Comparison of ENCODE assay signal across 8 cellular contexts in genomic region chr1:17046043-17046657, GRCh38. TPM values are rescaled to one million over a fixed set of nuclear protein-coding genes. Genes with fewer than 3 reads are reported as not detected.
DNase-seq lines count a peak whose midpoint lies in the region; ATAC-seq, FAIRE-seq and TF ChIP-seq lines count a peak whose summit lies in the region.

No MANE protein-coding gene starts in this region.

- peak overlapping the region; percentile 69 for H3K4me2 ChIP-seq in astrocyte (ENCODE audit: low read length)

- H3K9ac ChIP-seq in astrocyte (ENCODE audit: low read length) (peak overlapping the region; percentile 44), subcutaneous abdominal adipose tissue (ENCODE audit: low read length in 5 of 5) (peak overlapping the region in 2 of 5 donors; percentile 62 to 71)

- H3K4me3 ChIP-seq in astrocyte (ENCODE audit: insufficient read depth, low read depth, low read length) = peak overlapping the region; percentile 11
- peak overlapping the region in 4 of 5 donors; percentile 5 to 53 (median 28) for H3K4me3 ChIP-seq in subcutaneous abdominal adipose tissue (ENCODE audit: low read depth in 1 of 5, low read length in 5 of 5)

- no peak overlapping the region for H3K4me3 Mint-ChIP-seq in astrocyte (ENCODE audit: unreplicated experiment)
- H3K4me3 Mint-ChIP-seq in effector memory CD8-positive, alpha-beta T cell = no peak overlapping the region

- H3K27ac Mint-ChIP-seq in astrocyte (ENCODE audit: unreplicated experiment) = no peak overlapping the region
- no peak overlapping the region for H3K27ac Mint-ChIP-seq in effector memory CD8-positive, alpha-beta T cell

- ATAC-seq in effector memory CD8-positive, alpha-beta T cell (replicated peaks) = no peak
- no peak for ATAC-seq in GM19452 (IDR thresholded peaks at IDR 0.05; ENCODE audit: unreplicated experiment)

- H3K79me2 ChIP-seq in astrocyte (ENCODE audit: insufficient read depth, low read length) = peaks cover 52% of the 10 kb centered on the region

- no peaks in the 10 kb centered on the region for H3K9me3 Mint-ChIP-seq in astrocyte (ENCODE audit: unreplicated experiment)
- no peaks in the 10 kb centered on the region for H3K9me3 Mint-ChIP-seq in effector memory CD8-positive, alpha-beta T cell

- peaks cover 31% of the 10 kb centered on the region for H4K20me1 ChIP-seq in astrocyte (ENCODE audit: insufficient read depth, low read length)

- H3K9me3 ChIP-seq in astrocyte (ENCODE audit: insufficient read depth, low read depth, low read length) (no peaks in the 10 kb centered on the region), subcutaneous abdominal adipose tissue (ENCODE audit: control insufficient read depth in 5 of 5, low read length in 5 of 5) (no peaks in the 10 kb centered on the region)

- H3K27me3 Mint-ChIP-seq in astrocyte (ENCODE audit: low read depth, unreplicated experiment) = no peaks in the 10 kb centered on the region
- no peaks in the 10 kb centered on the region for H3K27me3 Mint-ChIP-seq in effector memory CD8-positive, alpha-beta T cell

- peaks cover 4% of the 10 kb centered on the region for H3K36me3 Mint-ChIP-seq in astrocyte (ENCODE audit: low read depth, unreplicated experiment)
- H3K36me3 Mint-ChIP-seq in effector memory CD8-positive, alpha-beta T cell (ENCODE audit: insufficient read depth) = peaks cover 72% of the 10 kb centered on the region

- DNase-seq in AML-193 (lab: John Stamatoyannopoulos, UW) (peak; percentile 44 to 51), NCI-H2227 (lab: John Stamatoyannopoulos, UW; ENCODE audit: unreplicated experiment) (peak; percentile 80), astrocyte (ENCODE audit: low read depth) (peak; percentile 47), inferior parietal cortex (ENCODE audit: extremely low spot score) (peak; percentile 76)
- DNase-seq in effector memory CD8-positive, alpha-beta T cell = no peak

- H3K4me1 Mint-ChIP-seq in astrocyte (ENCODE audit: low read depth, unreplicated experiment) = peaks cover 5% of the 10 kb centered on the region
- H3K4me1 Mint-ChIP-seq in effector memory CD8-positive, alpha-beta T cell (ENCODE audit: low read depth in 2 of 2) = peaks cover 10 to 12% of the 10 kb centered on the region in 2 donors

- peaks cover 36% of the 10 kb centered on the region for H3K36me3 ChIP-seq in astrocyte (ENCODE audit: insufficient read depth, low read length)
- peaks cover 0 to 37% (median 30%) of the 10 kb centered on the region in 5 donors for H3K36me3 ChIP-seq in subcutaneous abdominal adipose tissue (ENCODE audit: control insufficient read depth in 5 of 5, insufficient read depth in 5 of 5, low read length in 5 of 5)

- peak; percentile 65 for FAIRE-seq in astrocyte (lab: Jason Lieb, UNC)

- H2AFZ ChIP-seq in astrocyte (ENCODE audit: low read depth, low read length) = no peak overlapping the region

- H3K27ac ChIP-seq in astrocyte (ENCODE audit: low read depth, low read length) = no peak overlapping the region
- peak overlapping the region; percentile 27 for H3K27ac ChIP-seq in subcutaneous abdominal adipose tissue (ENCODE audit: low read depth, low read length)

- H3K4me1 ChIP-seq in astrocyte (ENCODE audit: insufficient read depth, low read length) (peaks cover 3% of the 10 kb centered on the region), subcutaneous abdominal adipose tissue (ENCODE audit: control insufficient read depth in 5 of 5, insufficient read depth in 5 of 5, low read length in 5 of 5) (peaks cover 0 to 25% (median 19%) of the 10 kb centered on the region in 5 donors)

- H3K27me3 ChIP-seq in astrocyte (ENCODE audit: insufficient read depth, low read length) (no peaks in the 10 kb centered on the region), subcutaneous abdominal adipose tissue (ENCODE audit: control insufficient read depth in 5 of 5, insufficient read depth in 4 of 5, low read length in 5 of 5) (no peaks in the 10 kb centered on the region)

- TF ChIP-seq CTCF in GM12874 (IDR thresholded peaks at IDR 0.05; ENCODE audit: insufficient read depth, low read depth, low read length) = peak; percentile 44; the same call in 1 of the 2 replicates
- peak; percentile 85 for TF ChIP-seq CTCF in astrocyte (IDR thresholded peaks at IDR 0.05; ENCODE audit: insufficient read depth, low read depth, low read length)

RNA-seq across cellular contexts. Expression of gene SDHB, which starts 7.7 kb away (rescaled TPM):
- total RNA-seq in astrocyte = 83.0 and 84.9 TPM in 2 replicates

RNA-seq across cellular contexts. Expression of gene ATP13A2, which starts 34.4 kb away (rescaled TPM):
- total RNA-seq in astrocyte = 67.8 and 76.5 TPM in 2 replicates

Comparison
In these comparisons a context has a peak if more than half of its experiments do, and no peak if none do; other contexts are left out.
1. DNase-seq: peak in AML-193 (2 of 2), NCI-H2227 (single experiment), astrocyte (single experiment) and inferior parietal cortex (single experiment); none in effector memory CD8-positive, alpha-beta T cell (0 of 3).